ENCODE assay signal across 1 cellular context in the genomic region with DNA sequence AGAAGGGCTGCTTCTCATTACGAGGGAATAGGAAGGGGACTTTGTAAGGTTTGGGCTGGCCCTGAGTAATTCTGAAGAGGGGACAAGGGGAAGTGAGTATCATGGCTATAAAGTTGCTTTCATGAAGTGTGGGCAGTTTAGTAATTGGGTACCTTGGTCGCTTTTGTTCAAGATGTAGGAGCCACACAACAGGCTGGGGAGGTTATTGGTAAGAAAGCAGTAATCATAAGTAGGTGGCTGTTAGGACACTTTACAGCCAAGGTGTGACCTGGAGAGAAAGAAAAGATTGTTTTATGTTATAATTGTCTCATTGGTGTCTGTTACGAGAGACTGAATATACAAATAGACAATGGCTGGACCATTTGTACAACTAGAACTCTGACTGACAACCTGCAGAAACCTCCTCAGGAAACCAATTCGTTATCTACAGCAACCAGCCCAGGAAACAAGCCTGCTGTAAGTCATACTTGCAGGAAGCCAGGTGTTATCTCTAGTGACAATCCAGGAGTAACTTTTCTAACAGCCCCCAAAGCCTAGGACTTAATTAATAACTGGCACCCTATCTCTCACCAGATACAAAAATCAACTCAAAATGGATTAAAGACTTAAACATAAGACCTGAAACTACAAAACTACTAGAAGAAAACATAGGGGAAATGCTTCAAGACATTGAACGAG.
TF ChIP-seq lines count a peak whose summit lies in the region.

No MANE protein-coding gene starts in this region.

TF ChIP-seq in K562, 482 proteins besides CTCF, POLR2A, EP300 and RAD21 (continued from another document and continues in another):
- TF ChIP-seq, protein P1, sequence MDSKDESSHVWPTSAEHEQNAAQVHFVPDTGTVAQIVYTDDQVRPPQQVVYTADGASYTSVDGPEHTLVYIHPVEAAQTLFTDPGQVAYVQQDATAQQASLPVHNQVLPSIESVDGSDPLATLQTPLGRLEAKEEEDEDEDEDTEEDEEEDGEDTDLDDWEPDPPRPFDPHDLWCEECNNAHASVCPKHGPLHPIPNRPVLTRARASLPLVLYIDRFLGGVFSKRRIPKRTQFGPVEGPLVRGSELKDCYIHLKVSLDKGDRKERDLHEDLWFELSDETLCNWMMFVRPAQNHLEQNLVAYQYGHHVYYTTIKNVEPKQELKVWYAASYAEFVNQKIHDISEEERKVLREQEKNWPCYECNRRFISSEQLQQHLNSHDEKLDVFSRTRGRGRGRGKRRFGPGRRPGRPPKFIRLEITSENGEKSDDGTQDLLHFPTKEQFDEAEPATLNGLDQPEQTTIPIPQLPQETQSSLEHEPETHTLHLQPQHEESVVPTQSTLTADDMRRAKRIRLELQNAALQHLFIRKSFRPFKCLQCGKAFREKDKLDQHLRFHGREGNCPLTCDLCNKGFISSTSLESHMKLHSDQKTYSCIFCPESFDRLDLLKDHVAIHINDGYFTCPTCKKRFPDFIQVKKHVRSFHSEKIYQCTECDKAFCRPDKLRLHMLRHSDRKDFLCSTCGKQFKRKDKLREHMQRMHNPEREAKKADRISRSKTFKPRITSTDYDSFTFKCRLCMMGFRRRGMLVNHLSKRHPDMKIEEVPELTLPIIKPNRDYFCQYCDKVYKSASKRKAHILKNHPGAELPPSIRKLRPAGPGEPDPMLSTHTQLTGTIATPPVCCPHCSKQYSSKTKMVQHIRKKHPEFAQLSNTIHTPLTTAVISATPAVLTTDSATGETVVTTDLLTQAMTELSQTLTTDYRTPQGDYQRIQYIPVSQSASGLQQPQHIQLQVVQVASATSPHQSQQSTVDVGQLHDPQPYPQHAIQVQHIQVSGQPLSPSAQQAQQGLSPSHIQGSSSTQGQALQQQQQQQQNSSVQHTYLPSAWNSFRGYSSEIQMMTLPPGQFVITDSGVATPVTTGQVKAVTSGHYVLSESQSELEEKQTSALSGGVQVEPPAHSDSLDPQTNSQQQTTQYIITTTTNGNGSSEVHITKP (IDR thresholded peaks at IDR 0.05; ENCODE audit: partially characterized antibody) = no peak
- TF ChIP-seq CBX5 (IDR thresholded peaks at IDR 0.05; ENCODE audit: borderline replicate concordance, low read depth) (no peak), ZNF184 (CRISPR knock-in tag; IDR thresholded peaks at IDR 0.05) (no peak), HNRNPLL (IDR thresholded peaks at IDR 0.05; ENCODE audit: low read depth, low read length, poor library complexity, severe bottlenecking) (no peak), POLR2G (IDR thresholded peaks at IDR 0.05; ENCODE audit: low read depth, low read length) (no peak), GABPB1 (CRISPR knock-in tag; IDR thresholded peaks at IDR 0.05) (no peak), TEAD1 (CRISPR knock-in tag; IDR thresholded peaks at IDR 0.05) (peak in 1 of 2 experiments; percentile 70; a peak in 1 of 4 replicates), SMAD4 (CRISPR knock-in tag; conservative IDR thresholded peaks at IDR 0.05) (peak; percentile 85), FOSL1 (tag; conservative IDR thresholded peaks at IDR 0.05) (peak; percentile 79), DIDO1 (tag; IDR thresholded peaks at IDR 0.05; ENCODE audit: low read depth) (no peak), C11orf30 (IDR thresholded peaks at IDR 0.05; ENCODE audit: low read depth) (no peak), EHMT2 (IDR thresholded peaks at IDR 0.05) (0 out of 2 replicates have a peak, but pooled peaks have one; percentile 15), ZNF764 (CRISPR knock-in tag; IDR thresholded peaks at IDR 0.05; ENCODE audit: low read depth) (no peak), U2AF2 (optimal IDR thresholded peaks at IDR 0.05; ENCODE audit: low read depth, low read length) (no peak), PYGO2 (tag; IDR thresholded peaks at IDR 0.05) (peak; percentile 76), PHF21A (IDR thresholded peaks at IDR 0.05; ENCODE audit: borderline replicate concordance, low read depth) (peak; percentile 68; the same call in 1 of the 2 replicates), TGIF2 (CRISPR knock-in tag; IDR thresholded peaks at IDR 0.05) (no peak; the same call in 1 of the 2 replicates), NFIC (IDR thresholded peaks at IDR 0.05) (peak; percentile 91), ILF3 (IDR thresholded peaks at IDR 0.05; ENCODE audit: borderline replicate concordance) (peak; percentile 89), SRSF9 (IDR thresholded peaks at IDR 0.05; ENCODE audit: borderline replicate concordance, low read depth, low read length) (no peak), MTA3 (IDR thresholded peaks at IDR 0.05; ENCODE audit: borderline replicate concordance) (peak; percentile 93), ZNF282 (CRISPR knock-in tag; IDR thresholded peaks at IDR 0.05) (no peak), RFX5 (IDR thresholded peaks at IDR 0.05; ENCODE audit: low read depth, low read length) (no peak), RAD51 (IDR thresholded peaks at IDR 0.05; ENCODE audit: borderline replicate concordance, low read depth) (peak; percentile 32; the same call in 1 of the 2 replicates), MECOM (CRISPR knock-in tag; IDR thresholded peaks at IDR 0.05) (no peak), ARHGAP35 (IDR thresholded peaks at IDR 0.05; ENCODE audit: partially characterized antibody) (no peak), ZNF778 (CRISPR knock-in tag; IDR thresholded peaks at IDR 0.05) (no peak), ZNF699 (CRISPR knock-in tag; IDR thresholded peaks at IDR 0.05; ENCODE audit: insufficient replicate concordance) (no peak), MYBL2 (IDR thresholded peaks at IDR 0.05; ENCODE audit: low read depth) (no peak), MYBL2 (CRISPR knock-in tag; IDR thresholded peaks at IDR 0.05; ENCODE audit: borderline replicate concordance) (no peak), DDX20 (tag; IDR thresholded peaks at IDR 0.05; ENCODE audit: low read depth) (peak; percentile 39; the same call in 1 of the 2 replicates), NFE2L1 (tag; IDR thresholded peaks at IDR 0.05; ENCODE audit: borderline replicate concordance, low read depth) (no peak), BMI1 (IDR thresholded peaks at IDR 0.05; ENCODE audit: low read length) (no peak), ZKSCAN8 (CRISPR knock-in tag; IDR thresholded peaks at IDR 0.05) (peak; percentile 80), ZNF24 (IDR thresholded peaks at IDR 0.05) (no peak), GTF2F1 (IDR thresholded peaks at IDR 0.05; ENCODE audit: low read depth, low read length) (no peak), SMAD2 (IDR thresholded peaks at IDR 0.05; ENCODE audit: low read depth, low read length) (no peak), FOXK2 (conservative IDR thresholded peaks at IDR 0.05 in 1 of 2, IDR thresholded peaks at IDR 0.05 in 1 of 2; ENCODE audit: low read depth in 2 of 2) (peak; percentile 61 to 70; a peak in 2 of 4 replicates), TBL1XR1 (IDR thresholded peaks at IDR 0.05; ENCODE audit: low read length in 2 of 2) (peak in 1 of 2 experiments; percentile 93; a peak in 2 of 4 replicates), ZNF507 (tag; conservative IDR thresholded peaks at IDR 0.05) (no peak), HDAC6 (IDR thresholded peaks at IDR 0.05; ENCODE audit: low read depth, low read length) (no peak), SRSF3 (IDR thresholded peaks at IDR 0.05; ENCODE audit: insufficient read depth, low read length) (no peak), TOE1 (IDR thresholded peaks at IDR 0.05; ENCODE audit: borderline replicate concordance) (peak; percentile 50; the same call in 1 of the 2 replicates), TOE1 (CRISPR knock-in tag; IDR thresholded peaks at IDR 0.05; ENCODE audit: borderline replicate concordance, low read depth) (no peak), DNMT1 (IDR thresholded peaks at IDR 0.05) (no peak), NR4A1 (CRISPR knock-in tag; IDR thresholded peaks at IDR 0.05) (no peak), NR4A1 (tag; IDR thresholded peaks at IDR 0.05) (peak; percentile 39; the same call in 1 of the 2 replicates), GABPB2 (CRISPR knock-in tag; conservative IDR thresholded peaks at IDR 0.05) (no peak), ZZZ3 (IDR thresholded peaks at IDR 0.05) (no peak), DPF2 (IDR thresholded peaks at IDR 0.05) (peak; percentile 100), MAFF (IDR thresholded peaks at IDR 0.05; ENCODE audit: low read length) (no peak), GABPA (tag; conservative IDR thresholded peaks at IDR 0.05; ENCODE audit: low read depth) (peak; percentile 65), LEF1 (IDR thresholded peaks at IDR 0.05) (peak; percentile 97), ZNF354B (CRISPR knock-in tag; IDR thresholded peaks at IDR 0.05) (no peak), RHOXF2B (CRISPR knock-in tag; conservative IDR thresholded peaks at IDR 0.05) (no peak), SIX5 (IDR thresholded peaks at IDR 0.05; ENCODE audit: borderline replicate concordance in 1 of 2, insufficient read depth in 1 of 2, low read depth in 1 of 2, low read length in 2 of 2) (no peak), ZNF347 (CRISPR knock-in tag; IDR thresholded peaks at IDR 0.05; ENCODE audit: low read depth) (no peak), BRD9 (IDR thresholded peaks at IDR 0.05; ENCODE audit: low read depth, partially characterized antibody) (peak; percentile 96), KHSRP (IDR thresholded peaks at IDR 0.05) (peak; percentile 54), SMARCC2 (IDR thresholded peaks at IDR 0.05; ENCODE audit: low read depth) (peak; percentile 99), ZC3H8 (IDR thresholded peaks at IDR 0.05) (no peak), FOS (IDR thresholded peaks at IDR 0.05; ENCODE audit: extremely low read depth, insufficient read length) (no peak)
- TF ChIP-seq, protein P2, sequence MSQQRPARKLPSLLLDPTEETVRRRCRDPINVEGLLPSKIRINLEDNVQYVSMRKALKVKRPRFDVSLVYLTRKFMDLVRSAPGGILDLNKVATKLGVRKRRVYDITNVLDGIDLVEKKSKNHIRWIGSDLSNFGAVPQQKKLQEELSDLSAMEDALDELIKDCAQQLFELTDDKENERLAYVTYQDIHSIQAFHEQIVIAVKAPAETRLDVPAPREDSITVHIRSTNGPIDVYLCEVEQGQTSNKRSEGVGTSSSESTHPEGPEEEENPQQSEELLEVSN (IDR thresholded peaks at IDR 0.05; ENCODE audit: borderline replicate concordance in 1 of 2, extremely low read depth in 1 of 2, insufficient read depth in 1 of 2, insufficient read length in 1 of 2, low read depth in 1 of 2, low read length in 1 of 2, poor library complexity in 1 of 2, severe bottlenecking in 1 of 2) = no peak
- TF ChIP-seq, protein P3, sequence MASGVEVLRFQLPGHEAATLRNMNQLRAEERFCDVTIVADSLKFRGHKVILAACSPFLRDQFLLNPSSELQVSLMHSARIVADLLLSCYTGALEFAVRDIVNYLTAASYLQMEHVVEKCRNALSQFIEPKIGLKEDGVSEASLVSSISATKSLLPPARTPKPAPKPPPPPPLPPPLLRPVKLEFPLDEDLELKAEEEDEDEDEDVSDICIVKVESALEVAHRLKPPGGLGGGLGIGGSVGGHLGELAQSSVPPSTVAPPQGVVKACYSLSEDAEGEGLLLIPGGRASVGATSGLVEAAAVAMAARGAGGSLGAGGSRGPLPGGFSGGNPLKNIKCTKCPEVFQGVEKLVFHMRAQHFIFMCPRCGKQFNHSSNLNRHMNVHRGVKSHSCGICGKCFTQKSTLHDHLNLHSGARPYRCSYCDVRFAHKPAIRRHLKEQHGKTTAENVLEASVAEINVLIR (CRISPR knock-in tag; IDR thresholded peaks at IDR 0.05) = no peak
- TF ChIP-seq, protein P4, sequence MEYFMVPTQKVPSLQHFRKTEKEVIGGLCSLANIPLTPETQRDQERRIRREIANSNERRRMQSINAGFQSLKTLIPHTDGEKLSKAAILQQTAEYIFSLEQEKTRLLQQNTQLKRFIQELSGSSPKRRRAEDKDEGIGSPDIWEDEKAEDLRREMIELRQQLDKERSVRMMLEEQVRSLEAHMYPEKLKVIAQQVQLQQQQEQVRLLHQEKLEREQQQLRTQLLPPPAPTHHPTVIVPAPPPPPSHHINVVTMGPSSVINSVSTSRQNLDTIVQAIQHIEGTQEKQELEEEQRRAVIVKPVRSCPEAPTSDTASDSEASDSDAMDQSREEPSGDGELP (CRISPR knock-in tag; IDR thresholded peaks at IDR 0.05; ENCODE audit: borderline replicate concordance) = 0 out of 2 replicates have a peak, but pooled peaks have one; percentile 9
- TF ChIP-seq, protein P5, sequence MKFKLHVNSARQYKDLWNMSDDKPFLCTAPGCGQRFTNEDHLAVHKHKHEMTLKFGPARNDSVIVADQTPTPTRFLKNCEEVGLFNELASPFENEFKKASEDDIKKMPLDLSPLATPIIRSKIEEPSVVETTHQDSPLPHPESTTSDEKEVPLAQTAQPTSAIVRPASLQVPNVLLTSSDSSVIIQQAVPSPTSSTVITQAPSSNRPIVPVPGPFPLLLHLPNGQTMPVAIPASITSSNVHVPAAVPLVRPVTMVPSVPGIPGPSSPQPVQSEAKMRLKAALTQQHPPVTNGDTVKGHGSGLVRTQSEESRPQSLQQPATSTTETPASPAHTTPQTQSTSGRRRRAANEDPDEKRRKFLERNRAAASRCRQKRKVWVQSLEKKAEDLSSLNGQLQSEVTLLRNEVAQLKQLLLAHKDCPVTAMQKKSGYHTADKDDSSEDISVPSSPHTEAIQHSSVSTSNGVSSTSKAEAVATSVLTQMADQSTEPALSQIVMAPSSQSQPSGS (CRISPR knock-in tag; IDR thresholded peaks at IDR 0.05) = no peak
- TF ChIP-seq, protein P6, sequence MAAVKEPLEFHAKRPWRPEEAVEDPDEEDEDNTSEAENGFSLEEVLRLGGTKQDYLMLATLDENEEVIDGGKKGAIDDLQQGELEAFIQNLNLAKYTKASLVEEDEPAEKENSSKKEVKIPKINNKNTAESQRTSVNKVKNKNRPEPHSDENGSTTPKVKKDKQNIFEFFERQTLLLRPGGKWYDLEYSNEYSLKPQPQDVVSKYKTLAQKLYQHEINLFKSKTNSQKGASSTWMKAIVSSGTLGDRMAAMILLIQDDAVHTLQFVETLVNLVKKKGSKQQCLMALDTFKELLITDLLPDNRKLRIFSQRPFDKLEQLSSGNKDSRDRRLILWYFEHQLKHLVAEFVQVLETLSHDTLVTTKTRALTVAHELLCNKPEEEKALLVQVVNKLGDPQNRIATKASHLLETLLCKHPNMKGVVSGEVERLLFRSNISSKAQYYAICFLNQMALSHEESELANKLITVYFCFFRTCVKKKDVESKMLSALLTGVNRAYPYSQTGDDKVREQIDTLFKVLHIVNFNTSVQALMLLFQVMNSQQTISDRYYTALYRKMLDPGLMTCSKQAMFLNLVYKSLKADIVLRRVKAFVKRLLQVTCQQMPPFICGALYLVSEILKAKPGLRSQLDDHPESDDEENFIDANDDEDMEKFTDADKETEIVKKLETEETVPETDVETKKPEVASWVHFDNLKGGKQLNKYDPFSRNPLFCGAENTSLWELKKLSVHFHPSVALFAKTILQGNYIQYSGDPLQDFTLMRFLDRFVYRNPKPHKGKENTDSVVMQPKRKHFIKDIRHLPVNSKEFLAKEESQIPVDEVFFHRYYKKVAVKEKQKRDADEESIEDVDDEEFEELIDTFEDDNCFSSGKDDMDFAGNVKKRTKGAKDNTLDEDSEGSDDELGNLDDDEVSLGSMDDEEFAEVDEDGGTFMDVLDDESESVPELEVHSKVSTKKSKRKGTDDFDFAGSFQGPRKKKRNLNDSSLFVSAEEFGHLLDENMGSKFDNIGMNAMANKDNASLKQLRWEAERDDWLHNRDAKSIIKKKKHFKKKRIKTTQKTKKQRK (IDR thresholded peaks at IDR 0.05; ENCODE audit: borderline replicate concordance, low read depth, low read length) = no peak
- TF ChIP-seq, protein P7, sequence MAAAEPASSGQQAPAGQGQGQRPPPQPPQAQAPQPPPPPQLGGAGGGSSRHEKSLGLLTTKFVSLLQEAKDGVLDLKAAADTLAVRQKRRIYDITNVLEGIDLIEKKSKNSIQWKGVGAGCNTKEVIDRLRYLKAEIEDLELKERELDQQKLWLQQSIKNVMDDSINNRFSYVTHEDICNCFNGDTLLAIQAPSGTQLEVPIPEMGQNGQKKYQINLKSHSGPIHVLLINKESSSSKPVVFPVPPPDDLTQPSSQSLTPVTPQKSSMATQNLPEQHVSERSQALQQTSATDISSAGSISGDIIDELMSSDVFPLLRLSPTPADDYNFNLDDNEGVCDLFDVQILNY (CRISPR knock-in tag; IDR thresholded peaks at IDR 0.05) = no peak
